10 cellular contexts compared by ENCODE assay signal in the genomic region with DNA sequence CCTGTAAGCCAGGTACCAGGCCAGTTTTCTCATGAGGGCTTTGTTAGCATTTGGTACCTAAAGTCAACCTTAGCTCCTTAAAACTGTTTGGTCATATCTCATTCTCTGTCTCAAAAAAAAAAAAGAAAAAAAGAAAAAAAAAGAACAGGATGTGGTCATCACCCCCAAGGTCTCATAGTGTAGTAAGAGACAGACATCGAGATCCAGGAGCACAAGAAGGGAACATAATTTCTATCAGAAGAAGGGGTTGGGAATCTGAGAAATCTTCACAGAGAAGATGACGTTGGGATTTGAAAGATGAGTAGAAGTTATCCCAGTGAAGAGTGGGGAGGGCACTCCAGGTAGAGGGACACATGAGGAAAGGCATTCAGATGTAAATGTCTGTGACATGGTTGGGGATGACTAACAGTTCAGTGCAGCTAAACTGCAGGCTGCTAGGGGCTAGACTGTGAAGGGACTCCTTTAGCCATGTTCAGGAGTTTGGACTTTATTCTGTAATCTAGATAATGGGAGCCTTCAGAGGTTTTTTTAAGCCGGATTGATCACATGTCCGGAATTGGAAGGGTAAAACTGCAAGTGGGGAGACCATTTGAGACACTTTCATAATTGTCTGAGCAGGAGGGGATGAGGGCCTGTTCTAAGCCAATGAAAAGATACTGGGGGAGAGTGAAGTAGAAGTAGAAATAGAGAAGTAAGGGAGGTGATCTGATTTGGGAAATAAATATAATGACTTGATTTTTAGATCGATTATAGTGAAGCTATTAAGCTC. TPM values are rescaled to one million over a fixed set of nuclear protein-coding genes. Genes with fewer than 3 reads are reported as not detected.
DNase-seq lines count a peak whose midpoint lies in the region; ATAC-seq and TF ChIP-seq lines count a peak whose summit lies in the region.
"Had no signal": no experiment of that assay in that cellular context is flagged by ENCODE, and none has a peak within 500 bp of the region (broad histone marks: within the 10 kb centered on the region; RNA-seq: fewer than 3 reads in every experiment).

No MANE protein-coding gene starts in this region.

- H3K36me3 Mint-ChIP-seq in immature natural killer cell = no peaks in the 10 kb centered on the region

- TF ChIP-seq CTCF in NB4 (IDR thresholded peaks at IDR 0.05; ENCODE audit: low read depth, low read length) (no peak), psoas muscle (IDR thresholded peaks at IDR 0.05) (no peak)

- H3K4me3 Mint-ChIP-seq in immature natural killer cell = peak overlapping the region; percentile 81 to 96 (median 89)

- H3K36me3 ChIP-seq in psoas muscle (ENCODE audit: insufficient read depth in 1 of 2, low read depth in 1 of 2) (no peaks in the 10 kb centered on the region), aorta (ENCODE audit: control insufficient read depth in 1 of 2, insufficient read depth in 2 of 2, low read length in 1 of 2) (no peaks in the 10 kb centered on the region)

- peak overlapping the region; percentile 91 to 98 (median 98) for H3K27ac Mint-ChIP-seq in immature natural killer cell

- no peak for TF ChIP-seq POLR2A in NB4 (IDR thresholded peaks at IDR 0.05; ENCODE audit: extremely low read depth, insufficient read length)

- H3K27ac ChIP-seq in right cardiac atrium (ENCODE audit: low read length) (no peak overlapping the region), psoas muscle (no peak overlapping the region), aorta (ENCODE audit: low read depth in 1 of 2, low read length in 2 of 2) (no peak overlapping the region)

- H3K9me3 Mint-ChIP-seq in immature natural killer cell = no peaks in the 10 kb centered on the region

- peak overlapping the region; percentile 87 for H3K4me3 ChIP-seq in NB4 (ENCODE audit: low read depth, low read length)
- no peak overlapping the region for H3K4me3 ChIP-seq in right cardiac atrium (ENCODE audit: low read length)
- H3K4me3 ChIP-seq in psoas muscle = no peak overlapping the region
- no peak overlapping the region for H3K4me3 ChIP-seq in aorta (ENCODE audit: low read length in 2 of 2)

- no peaks in the 10 kb centered on the region for H3K27me3 ChIP-seq in right cardiac atrium (ENCODE audit: control insufficient read depth, insufficient read depth)
- H3K27me3 ChIP-seq in psoas muscle (ENCODE audit: insufficient read depth in 3 of 3, low read length in 2 of 3) = peaks cover 0 to 7% (median 0%) of the 10 kb centered on the region in 3 donors
- no peaks in the 10 kb centered on the region for H3K27me3 ChIP-seq in aorta (ENCODE audit: control insufficient read depth in 1 of 2, insufficient read depth in 2 of 2, low read length in 1 of 2)

- DNase-seq in NB4 (ENCODE audit: low read depth) = peak; percentile 15
- DNase-seq in immature natural killer cell = peak; percentile 58 to 66 (median 59)
- DNase-seq in NCI-H2107 (lab: John Stamatoyannopoulos, UW) = no peak
- no peak for DNase-seq in right cardiac atrium
- no peak for DNase-seq in psoas muscle
- no peak for DNase-seq in aorta

- H3K4me1 Mint-ChIP-seq in immature natural killer cell = peaks cover 21 to 26% of the 10 kb centered on the region in 2 donors

- ATAC-seq in GM18499 (IDR thresholded peaks at IDR 0.05; ENCODE audit: insufficient read depth, unreplicated experiment) = peak; percentile 44
- peak; percentile 64 for ATAC-seq in GM21423 (IDR thresholded peaks at IDR 0.05; ENCODE audit: unreplicated experiment)
- ATAC-seq in right cardiac atrium = no peak
- ATAC-seq in psoas muscle = no peak
- no peak for ATAC-seq in aorta (ENCODE audit: low FRiP score)

- WGBS in right cardiac atrium = 68% methylated on average over 5 of the region's 5 CpGs
- 61 to 72% (median 68%) methylated on average over 5 of the region's 5 CpGs for WGBS in psoas muscle, 3 donors
- WGBS in aorta, 2 donors = 68 to 71% methylated on average over 5 of the region's 5 CpGs

- peaks cover 0 to 7% (median 6%) of the 10 kb centered on the region in 3 donors for H3K27me3 Mint-ChIP-seq in immature natural killer cell (ENCODE audit: low read depth in 3 of 3)

- H3K9me3 ChIP-seq in right cardiac atrium (ENCODE audit: control insufficient read depth, low read length) (no peaks in the 10 kb centered on the region), psoas muscle (no peaks in the 10 kb centered on the region), aorta (ENCODE audit: control insufficient read depth, low read length) (no peaks in the 10 kb centered on the region)

- H3K4me1 ChIP-seq in right cardiac atrium (ENCODE audit: control insufficient read depth, insufficient read depth, low read length) (no peaks in the 10 kb centered on the region), psoas muscle (no peaks in the 10 kb centered on the region), aorta (ENCODE audit: control insufficient read depth in 1 of 2, insufficient read depth in 2 of 2, low read length in 2 of 2) (no peaks in the 10 kb centered on the region)

- intact Hi-C loops in right cardiac atrium (cut with DNase I) = no loop called here
- intact Hi-C loops in psoas muscle (cut with DNase I) = no loop called here
- intact Hi-C loops in aorta (cut with DNase I) = no loop called here

RNA-seq across cellular contexts. Expression of a gene that starts 26.9 kb away (rescaled TPM):
- polyA plus RNA-seq in immature natural killer cell (not detected), right cardiac atrium (0.11 TPM), psoas muscle (under 1 TPM in 2 of 3 donors, not detected in 1; 0.05 TPM), aorta (1 to 10 TPM in 1 of 2 donors, not detected in 1; 2.0 TPM)
- total RNA-seq in right cardiac atrium (not detected), psoas muscle (not detected), aorta (not detected)
- total RNA-seq: chondrocyte had no signal
- polyA plus RNA-seq: keratinocyte had no signal

RNA-seq across cellular contexts. Expression of a gene that starts 51.5 kb away (rescaled TPM):
- polyA plus RNA-seq in immature natural killer cell (under 1 TPM in 2 of 3 donors, not detected in 1; 0.07 to 0.08 TPM), right cardiac atrium (0.88 TPM), psoas muscle (under 1 TPM; 0.04 to 0.10 (median 0.08) TPM), aorta (1 to 10 TPM in 1 of 2 donors, under 1 TPM in 1; 0.63 to 1.2 TPM)
- total RNA-seq in right cardiac atrium (1 to 10 TPM in 3 of 4 donors, under 1 TPM in 1; 0.75 to 1.9 (median 1.4) TPM), psoas muscle (under 1 TPM; 0.07 to 0.32 (median 0.15) TPM), aorta (1 to 10 TPM; 1.5 to 4.5 TPM)

RNA-seq across cellular contexts. Expression of a gene that starts 57.8 kb away (rescaled TPM):
- polyA plus RNA-seq in immature natural killer cell = 1 to 10 TPM; 3.0 to 5.6 (median 5.0) TPM
- total RNA-seq in right cardiac atrium = 10 to 100 TPM; 13.0 to 24.2 (median 18.4) TPM
- 6.9 TPM for polyA plus RNA-seq in right cardiac atrium
- total RNA-seq in psoas muscle = 10 to 100 TPM in 1 of 4 donors, 1 to 10 TPM in 3; 6.3 to 10.6 (median 7.2) TPM
- polyA plus RNA-seq in psoas muscle = 1 to 10 TPM; 2.5 to 4.0 (median 3.0) TPM
- 10 to 100 TPM; 14.5 to 26.0 TPM for total RNA-seq in aorta
- polyA plus RNA-seq in aorta = 10 to 100 TPM in 1 of 2 donors, 1 to 10 TPM in 1; 3.8 to 16.3 TPM

Comparison
In these comparisons a context has a peak if more than half of its experiments do, and no peak if none do; other contexts are left out.
1. ATAC-seq: peak in GM18499 (single experiment) and GM21423 (single experiment); none in right cardiac atrium (0 of 2), psoas muscle (0 of 4) and aorta (single experiment).
2. DNase-seq: peak in NB4 (single experiment) and immature natural killer cell (3 of 3); none in NCI-H2107 (single experiment), right cardiac atrium (0 of 3), psoas muscle (0 of 2) and aorta (0 of 2).